In genomic region chr1:195754297-195754696, GRCh38 we compare ENCODE assay signal across 18 cellular contexts.
DNase-seq lines count a peak whose midpoint lies in the region; ATAC-seq lines count a peak whose summit lies in the region.
"Had no signal": no experiment of that assay in that cellular context is flagged by ENCODE, and none has a peak within 500 bp of the region (broad histone marks: within the 10 kb centered on the region; RNA-seq: fewer than 3 reads in every experiment).

No MANE protein-coding gene starts in this region.

- no peaks in the 10 kb centered on the region for H3K4me1 ChIP-seq in mesenchymal stem cell (ENCODE audit: control insufficient read depth, insufficient read depth, low read depth, low read length)
- H3K4me1 ChIP-seq in trophoblast cell (ENCODE audit: control insufficient read depth in 1 of 2, insufficient read depth in 2 of 2, low read length in 2 of 2): no peaks in the 10 kb centered on the region
- H3K4me1 ChIP-seq: BLaER1, Caco-2, HAP-1 had no signal

- DNase-seq in SK-N-DZ (ENCODE audit: low spot score) (peak; percentile 39), amniotic epithelial cell (ENCODE audit: low read depth) (peak; percentile 67), mesenchymal stem cell (peak; percentile 16), trophoblast cell (peak; percentile 27 to 69), H4 (ENCODE audit: low spot score) (no peak), KG1 (lab: John Stamatoyannopoulos, UW) (no peak)
- DNase-seq in activated CD8-positive, alpha-beta T cell treated with anti-CD3 and anti-CD28 coated beads, Interleukin-2, amount 10 ng/mL, durations not matched to agents 7 days and 5 days: no peak
- DNase-seq in stimulated activated naive CD8-positive, alpha-beta T cell treated with anti-CD3 and anti-CD28 coated beads, Interleukin-15, amount 100 ng/mL, for 72 hours: no peak
- DNase-seq: Caco-2; CD4-positive, CD25-positive, alpha-beta regulatory T cell; CD8-positive, alpha-beta T cell; DMS79 treated with DMSO at 0.1 percent for 48 hours; GF-D8; HFFc6 had no signal

- H3K9me3 ChIP-seq in mesenchymal stem cell (ENCODE audit: control insufficient read depth, low read length): no peaks in the 10 kb centered on the region
- H3K9me3 ChIP-seq in trophoblast cell (ENCODE audit: insufficient read depth, low read depth, low read length): no peaks in the 10 kb centered on the region
- H3K9me3 ChIP-seq: BLaER1, Caco-2, HAP-1 had no signal

- H3K18ac ChIP-seq in mesenchymal stem cell (ENCODE audit: low read depth in 1 of 2, low read length in 2 of 2) (no peak overlapping the region), trophoblast cell (ENCODE audit: low read length) (no peak overlapping the region)

- no peak overlapping the region for H4K12ac ChIP-seq in trophoblast cell (ENCODE audit: low read depth, low read length)

- CTCF ChIA-PET in activated CD8-positive, alpha-beta T cell treated with anti-CD3 and anti-CD28 coated beads, Interleukin-2, amount 10 ng/mL, durations not matched to agents 7 days and 5 days (lab: Charles Lee): no interaction called here

- H3K36me3 Mint-ChIP-seq in activated CD8-positive, alpha-beta T cell treated with anti-CD3 and anti-CD28 coated beads, Interleukin-2, amount 10 ng/mL, durations not matched to agents 7 days and 5 days (ENCODE audit: low read depth): no peaks in the 10 kb centered on the region
- H3K36me3 Mint-ChIP-seq: CD4-positive, CD25-positive, alpha-beta regulatory T cell; CD8-positive, alpha-beta T cell had no signal

- H3K36me3 ChIP-seq in mesenchymal stem cell (ENCODE audit: control insufficient read depth in 1 of 2, insufficient read depth in 2 of 2, low read depth in 1 of 2, low read length in 2 of 2) (no peaks in the 10 kb centered on the region), trophoblast cell (ENCODE audit: control insufficient read depth in 1 of 2, insufficient read depth in 2 of 2, low read length in 2 of 2) (no peaks in the 10 kb centered on the region)
- H3K36me3 ChIP-seq: BLaER1, HAP-1 had no signal

- H3K9me3 Mint-ChIP-seq in activated CD8-positive, alpha-beta T cell treated with anti-CD3 and anti-CD28 coated beads, Interleukin-2, amount 10 ng/mL, durations not matched to agents 7 days and 5 days (ENCODE audit: insufficient read depth): no peaks in the 10 kb centered on the region
- no peaks in the 10 kb centered on the region for H3K9me3 Mint-ChIP-seq in stimulated activated naive CD8-positive, alpha-beta T cell treated with anti-CD3 and anti-CD28 coated beads, Interleukin-15, amount 100 ng/mL, for 72 hours
- H3K9me3 Mint-ChIP-seq: GM23338, HFFc6 had no signal

- H3K27me3 ChIP-seq in mesenchymal stem cell (ENCODE audit: control insufficient read depth in 1 of 2, insufficient read depth in 1 of 2, low read length in 2 of 2) (no peaks in the 10 kb centered on the region), trophoblast cell (ENCODE audit: insufficient read depth, low read length) (no peaks in the 10 kb centered on the region)
- H3K27me3 ChIP-seq: BLaER1 had no signal

- no peak overlapping the region for H3K4me3 ChIP-seq in mesenchymal stem cell (ENCODE audit: insufficient read depth in 1 of 2, low read depth in 1 of 2, low read length in 2 of 2)
- no peak overlapping the region for H3K4me3 ChIP-seq in trophoblast cell (ENCODE audit: low read depth, low read length)
- H3K4me3 ChIP-seq: BLaER1, GM23338, HAP-1 had no signal

- no peaks in the 10 kb centered on the region for H3K27me3 Mint-ChIP-seq in activated CD8-positive, alpha-beta T cell treated with anti-CD3 and anti-CD28 coated beads, Interleukin-2, amount 10 ng/mL, durations not matched to agents 7 days and 5 days (ENCODE audit: low read depth)
- no peaks in the 10 kb centered on the region for H3K27me3 Mint-ChIP-seq in stimulated activated naive CD8-positive, alpha-beta T cell treated with anti-CD3 and anti-CD28 coated beads, Interleukin-15, amount 100 ng/mL, for 72 hours
- H3K27me3 Mint-ChIP-seq: CD4-positive, CD25-positive, alpha-beta regulatory T cell had no signal

- H2BK15ac ChIP-seq in mesenchymal stem cell (ENCODE audit: low read depth, poor library complexity, severe bottlenecking): no peak overlapping the region

- H3K27ac ChIP-seq in mesenchymal stem cell (ENCODE audit: low read length, poor library complexity, severe bottlenecking) (no peak overlapping the region), trophoblast cell (ENCODE audit: low read depth, low read length) (no peak overlapping the region)
- H3K27ac ChIP-seq: BLaER1, C4-2B had no signal

- no peak overlapping the region for H3K4me2 ChIP-seq in mesenchymal stem cell (ENCODE audit: low read length, poor library complexity, severe bottlenecking)
- H3K4me2 ChIP-seq in trophoblast cell (ENCODE audit: low read length): no peak overlapping the region
- H3K4me2 ChIP-seq: BLaER1, GM23338 had no signal

- no peak overlapping the region for H2BK5ac ChIP-seq in mesenchymal stem cell (ENCODE audit: low read depth, low read length, poor library complexity, severe bottlenecking)
- no peak overlapping the region for H2BK5ac ChIP-seq in trophoblast cell (ENCODE audit: low read depth, low read length, poor library complexity)

- H3K14ac ChIP-seq in mesenchymal stem cell (ENCODE audit: low read length in 2 of 2) (no peak overlapping the region), trophoblast cell (ENCODE audit: low read length) (no peak overlapping the region)

- no peak for ATAC-seq in activated CD8-positive, alpha-beta T cell treated with anti-CD3 and anti-CD28 coated beads, Interleukin-2, amount 10 ng/mL, durations not matched to agents 7 days and 5 days
- ATAC-seq in stimulated activated naive CD8-positive, alpha-beta T cell treated with anti-CD3 and anti-CD28 coated beads, Interleukin-15, amount 100 ng/mL, for 72 hours: no peak
- ATAC-seq: CD8-positive, alpha-beta T cell; GM23338 had no signal

- H2AFZ ChIP-seq in mesenchymal stem cell (ENCODE audit: low read depth, low read length) (no peak overlapping the region), trophoblast cell (ENCODE audit: insufficient read depth, low read length, poor library complexity) (no peak overlapping the region)
- H2AFZ ChIP-seq: GM23338 had no signal

- POLR2A ChIA-PET in activated CD8-positive, alpha-beta T cell treated with anti-CD3 and anti-CD28 coated beads, Interleukin-2, amount 10 ng/mL, durations not matched to agents 7 days and 5 days (lab: Charles Lee): no interaction called here

- H3K4me1 Mint-ChIP-seq in activated CD8-positive, alpha-beta T cell treated with anti-CD3 and anti-CD28 coated beads, Interleukin-2, amount 10 ng/mL, durations not matched to agents 7 days and 5 days (ENCODE audit: low read depth): no peaks in the 10 kb centered on the region
- H3K4me1 Mint-ChIP-seq in stimulated activated naive CD8-positive, alpha-beta T cell treated with anti-CD3 and anti-CD28 coated beads, Interleukin-15, amount 100 ng/mL, for 72 hours: no peaks in the 10 kb centered on the region
- H3K4me1 Mint-ChIP-seq: CD4-positive, CD25-positive, alpha-beta regulatory T cell had no signal

- 88% methylated on average over 1 of the region's 4 CpGs for WGBS in mesenchymal stem cell
- WGBS in trophoblast cell (ENCODE audit: extremely low coverage, insufficient coverage, insufficient read length): no CpG with 5 or more reads among the region's 4 CpGs

- H2AK5ac ChIP-seq in mesenchymal stem cell (ENCODE audit: low read length, severe bottlenecking) (no peak overlapping the region), trophoblast cell (ENCODE audit: low read length) (no peak overlapping the region)

- H3K23ac ChIP-seq in mesenchymal stem cell (ENCODE audit: low read length in 2 of 2): no peak overlapping the region
- no peak overlapping the region for H3K23ac ChIP-seq in trophoblast cell (ENCODE audit: low read length)

- H3K4me3 Mint-ChIP-seq in activated CD8-positive, alpha-beta T cell treated with anti-CD3 and anti-CD28 coated beads, Interleukin-2, amount 10 ng/mL, durations not matched to agents 7 days and 5 days: no peak overlapping the region
- no peak overlapping the region for H3K4me3 Mint-ChIP-seq in stimulated activated naive CD8-positive, alpha-beta T cell treated with anti-CD3 and anti-CD28 coated beads, Interleukin-15, amount 100 ng/mL, for 72 hours
- H3K4me3 Mint-ChIP-seq: CD4-positive, CD25-positive, alpha-beta regulatory T cell; CD8-positive, alpha-beta T cell; GM23338; HFFc6 had no signal

- no peak overlapping the region for H3K27ac Mint-ChIP-seq in activated CD8-positive, alpha-beta T cell treated with anti-CD3 and anti-CD28 coated beads, Interleukin-2, amount 10 ng/mL, durations not matched to agents 7 days and 5 days
- no peak overlapping the region for H3K27ac Mint-ChIP-seq in stimulated activated naive CD8-positive, alpha-beta T cell treated with anti-CD3 and anti-CD28 coated beads, Interleukin-15, amount 100 ng/mL, for 72 hours
- H3K27ac Mint-ChIP-seq: CD4-positive, CD25-positive, alpha-beta regulatory T cell; CD8-positive, alpha-beta T cell; GM23338; HFFc6 had no signal

- H3K9ac ChIP-seq in mesenchymal stem cell (ENCODE audit: low read length) (no peak overlapping the region), trophoblast cell (ENCODE audit: low read length) (no peak overlapping the region)
- H3K9ac ChIP-seq: BLaER1 had no signal

- H2BK12ac ChIP-seq in mesenchymal stem cell (ENCODE audit: low read length in 2 of 2) (no peak overlapping the region), trophoblast cell (ENCODE audit: low read length) (no peak overlapping the region)

- H3K79me1 ChIP-seq in mesenchymal stem cell (replicated peaks; ENCODE audit: low read length, poor library complexity, severe bottlenecking): no peaks in the 10 kb centered on the region
- no peaks in the 10 kb centered on the region for H3K79me1 ChIP-seq in trophoblast cell (ENCODE audit: low read length)

- H4K91ac ChIP-seq in mesenchymal stem cell (ENCODE audit: low read length): no peak overlapping the region
- no peak overlapping the region for H4K91ac ChIP-seq in trophoblast cell (ENCODE audit: low read depth, low read length)

- H2BK120ac ChIP-seq in mesenchymal stem cell (ENCODE audit: low read depth, low read length) (no peak overlapping the region), trophoblast cell (ENCODE audit: insufficient read depth, low read length, poor library complexity) (no peak overlapping the region)

- H3K4ac ChIP-seq in mesenchymal stem cell (ENCODE audit: low read depth in 1 of 2, low read length in 2 of 2) (no peak overlapping the region), trophoblast cell (ENCODE audit: low read depth, low read length) (no peak overlapping the region)

- H3K79me2 ChIP-seq in trophoblast cell (ENCODE audit: control insufficient read depth, insufficient read depth, low read length, poor library complexity): no peaks in the 10 kb centered on the region

- H4K8ac ChIP-seq in mesenchymal stem cell (ENCODE audit: low read length) (no peak overlapping the region), trophoblast cell (ENCODE audit: low read depth, low read length) (no peak overlapping the region)

Comparison
In these comparisons a context has a peak if more than half of its experiments do, and no peak if none do; other contexts are left out.
1. DNase-seq: peak in SK-N-DZ (single experiment), amniotic epithelial cell (single experiment), mesenchymal stem cell (single experiment) and trophoblast cell (2 of 2); none in H4 (single experiment), KG1 (single experiment), activated CD8-positive, alpha-beta T cell treated with anti-CD3 and anti-CD28 coated beads, Interleukin-2, amount 10 ng/mL, durations not matched to agents 7 days and 5 days (single experiment) and stimulated activated naive CD8-positive, alpha-beta T cell treated with anti-CD3 and anti-CD28 coated beads, Interleukin-15, amount 100 ng/mL, for 72 hours (0 of 2).